19 cellular contexts compared by ENCODE assay signal in genomic region chr13:36841411-36841810, GRCh38. TPM values are rescaled to one million over a fixed set of nuclear protein-coding genes. Genes with fewer than 3 reads are reported as not detected.
DNase-seq lines count a peak whose midpoint lies in the region; ATAC-seq, FAIRE-seq and TF ChIP-seq lines count a peak whose summit lies in the region.
"Had no signal": no experiment of that assay in that cellular context is flagged by ENCODE, and none has a peak within 500 bp of the region (broad histone marks: within the 10 kb centered on the region; RNA-seq: fewer than 3 reads in every experiment).

No MANE protein-coding gene starts in this region.

- H3K9me3 ChIP-seq in HepG2 (ENCODE audit: low read length), result no peaks in the 10 kb centered on the region
- no peaks in the 10 kb centered on the region for H3K9me3 ChIP-seq in right lobe of liver
- H3K9me3 ChIP-seq in fibroblast of lung (ENCODE audit: control insufficient read depth, insufficient read depth, low read depth, low read length), result no peaks in the 10 kb centered on the region
- H3K9me3 ChIP-seq: gastroesophageal sphincter, left ventricle myocardium inferior, suprapubic skin had no signal

- TF ChIP-seq CTCF in HepG2 (CRISPR knock-in tag; IDR thresholded peaks at IDR 0.05) (no peak), right lobe of liver (IDR thresholded peaks at IDR 0.05) (no peak), fibroblast of lung (conservative IDR thresholded peaks at IDR 0.05 in 1 of 2, IDR thresholded peaks at IDR 0.05 in 1 of 2; ENCODE audit: low read depth in 1 of 2, low read length in 2 of 2) (peak in 1 of 2 donors; percentile 9), brain microvascular endothelial cell (IDR thresholded peaks at IDR 0.05; ENCODE audit: low read depth, low read length, missing control alignments) (no peak)

- no TSS peak for BruUV-seq in HepG2 (replicated peaks; lab: Mats Ljungman, UMichigan)

- TF ChIP-seq RAD21 in HepG2 (CRISPR knock-in tag; IDR thresholded peaks at IDR 0.05), result no peak

- TF ChIP-seq POLR2A in HepG2 (IDR thresholded peaks at IDR 0.05; ENCODE audit: insufficient read depth in 1 of 2, low read depth in 2 of 2, low read length in 2 of 2) (no peak), right lobe of liver (IDR thresholded peaks at IDR 0.05) (no peak)

- CTCF ChIA-PET in HepG2 (lab: Yijun Ruan, JAX; ENCODE audit: low intra/inter-chr PET ratio, low total read pairs), result no interaction called here

- H3K4me3 ChIP-seq in HepG2 (replicated peaks in 1 of 3; ENCODE audit: insufficient read depth in 1 of 3, low read depth in 2 of 3, low read length in 3 of 3) (no peak overlapping the region), right lobe of liver (no peak overlapping the region), fibroblast of lung (replicated peaks in 1 of 4; ENCODE audit: control extremely low read depth in 1 of 4, insufficient read depth in 1 of 4, low read depth in 3 of 4, low read length in 4 of 4) (no peak overlapping the region), brain microvascular endothelial cell (ENCODE audit: low read depth, low read length) (no peak overlapping the region)
- H3K4me3 ChIP-seq: gastroesophageal sphincter, GM23338, left ventricle myocardium inferior, suprapubic skin had no signal

- H2AFZ ChIP-seq in HepG2 (ENCODE audit: low read length), result no peak overlapping the region
- no peak overlapping the region for H2AFZ ChIP-seq in fibroblast of lung (ENCODE audit: low read length)
- H2AFZ ChIP-seq: GM23338 had no signal

- no peaks in the 10 kb centered on the region; a peak in 1 of 5 replicates for H3K36me3 ChIP-seq in HepG2 (replicated peaks in 1 of 2; ENCODE audit: control insufficient read depth in 1 of 2, insufficient read depth in 2 of 2, low read length in 2 of 2)
- no peaks in the 10 kb centered on the region for H3K36me3 ChIP-seq in right lobe of liver
- no peaks in the 10 kb centered on the region for H3K36me3 ChIP-seq in fibroblast of lung (ENCODE audit: control insufficient read depth, insufficient read depth, low read length)
- no peaks in the 10 kb centered on the region for H3K36me3 ChIP-seq in brain microvascular endothelial cell (replicated peaks)
- H3K36me3 ChIP-seq: suprapubic skin had no signal

- no peaks in the 10 kb centered on the region for H3K4me1 ChIP-seq in HepG2 (ENCODE audit: insufficient read depth, low read length)
- H3K4me1 ChIP-seq in right lobe of liver, result no peaks in the 10 kb centered on the region
- no peaks in the 10 kb centered on the region for H3K4me1 ChIP-seq in fibroblast of lung (ENCODE audit: control insufficient read depth, extremely low read depth, insufficient read depth, low read length)
- H3K4me1 ChIP-seq: gastroesophageal sphincter, suprapubic skin had no signal

- DNase-seq in HepG2 (ENCODE audit: low spot score) (no peak), right lobe of liver (no peak), OCI-M1 (lab: John Stamatoyannopoulos, UW) (peak; percentile 68), fibroblast of lung (ENCODE audit: low read depth in 2 of 2) (peak; percentile 13 to 19), medulla oblongata (ENCODE audit: extremely low spot score) (no peak), brain microvascular endothelial cell (no peak)
- DNase-seq: activated CD4-positive, alpha-beta T cell treated with anti-CD3 and anti-CD28 coated beads for 4 hours; activated effector memory CD4-positive, alpha-beta T cell treated with Interleukin-2 at 50 U/mL for 16 hours; amygdala; left ventricle myocardium inferior; NCI-H1436; Right ventricle myocardium superior; stimulated activated CD4-positive, alpha-beta T cell treated with anti-CD3 and anti-CD28 coated beads, Interleukin-4, amount 100 ng/mL, for 24 hours; stimulated activated CD8-positive, alpha-beta memory T cell treated with anti-CD3 and anti-CD28 coated beads, Interleukin-4, amount 100 ng/mL, for 48 hours had no signal

- intact Hi-C loops in HepG2 (cut with micrococcal nuclease; ENCODE audit: unreplicated experiment), result no loop called here
- intact Hi-C loops in right lobe of liver (cut with DNase I), result no loop called here

- H3K9ac ChIP-seq in HepG2 (ENCODE audit: insufficient read depth, low read depth, low read length) (no peak overlapping the region), fibroblast of lung (ENCODE audit: insufficient read depth, low read length) (no peak overlapping the region)

- H3K4me2 ChIP-seq in HepG2 (ENCODE audit: low read depth, low read length), result no peak overlapping the region
- no peak overlapping the region for H3K4me2 ChIP-seq in fibroblast of lung (ENCODE audit: extremely low read depth, insufficient read depth, low read length)
- H3K4me2 ChIP-seq: GM23338 had no signal

- in situ Hi-C loops in HepG2 (cut with HindIII; ENCODE audit: extremely low pct_ligation_motif_present, low pct_unique_long_range_greater_than_20kb) (no loop called here), brain microvascular endothelial cell (cut with HindIII; ENCODE audit: low pct_ligation_motif_present, low sequenced_read_pairs) (no loop called here)

- ATAC-seq in HepG2, result no peak
- no peak for ATAC-seq in right lobe of liver
- no peak for ATAC-seq in GM19455 (IDR thresholded peaks at IDR 0.05; ENCODE audit: unreplicated experiment)
- ATAC-seq: gastroesophageal sphincter had no signal

- H4K20me1 ChIP-seq in HepG2 (ENCODE audit: insufficient read depth, low read length), result no peaks in the 10 kb centered on the region
- H4K20me1 ChIP-seq in fibroblast of lung (ENCODE audit: control insufficient read depth, extremely low read depth, insufficient read depth, low read length), result no peaks in the 10 kb centered on the region

- H3K79me2 ChIP-seq in HepG2 (ENCODE audit: insufficient read depth, low read length), result no peaks in the 10 kb centered on the region
- H3K79me2 ChIP-seq in fibroblast of lung (ENCODE audit: control insufficient read depth, insufficient read depth, low read length), result no peaks in the 10 kb centered on the region

- no peaks in the 10 kb centered on the region for H3K27me3 ChIP-seq in HepG2 (ENCODE audit: control insufficient read depth in 1 of 2, insufficient read depth in 2 of 2, low read length in 2 of 2)
- no peaks in the 10 kb centered on the region for H3K27me3 ChIP-seq in right lobe of liver
- no peaks in the 10 kb centered on the region for H3K27me3 ChIP-seq in fibroblast of lung (ENCODE audit: control insufficient read depth, insufficient read depth, low read length)
- no peaks in the 10 kb centered on the region for H3K27me3 ChIP-seq in brain microvascular endothelial cell (replicated peaks)
- H3K27me3 ChIP-seq: gastroesophageal sphincter, suprapubic skin had no signal

- WGBS in HepG2 (ENCODE audit: low lambda C conversion rate), result 96% methylated on average over 5 of the region's 5 CpGs
- WGBS in right lobe of liver (ENCODE audit: insufficient coverage, low coverage, low lambda C conversion rate, missing lambda C conversion rate), result 14% methylated on average over 1 of the region's 5 CpGs

- no peak for FAIRE-seq in HepG2 (lab: Jason Lieb, UNC)
- FAIRE-seq: endometrium had no signal

- POLR2A ChIA-PET in HepG2 (lab: Yijun Ruan, JAX), result no interaction called here

- H3K27ac ChIP-seq in HepG2 (ENCODE audit: extremely low read length, insufficient read depth, low read length) (no peak overlapping the region), right lobe of liver (no peak overlapping the region), fibroblast of lung (ENCODE audit: insufficient read depth, low read length) (no peak overlapping the region), brain microvascular endothelial cell (no peak overlapping the region)
- H3K27ac ChIP-seq: gastroesophageal sphincter, left ventricle myocardium inferior, suprapubic skin had no signal

- TF ChIP-seq EP300 in HepG2 (IDR thresholded peaks at IDR 0.05; ENCODE audit: low read depth in 2 of 2, low read length in 2 of 2) (no peak), HepG2 (CRISPR knock-in tag; IDR thresholded peaks at IDR 0.05; ENCODE audit: borderline replicate concordance) (no peak)

TF ChIP-seq in HepG2, 621 proteins besides CTCF, POLR2A, EP300 and RAD21 (continues in another document):
- no peak for TF ChIP-seq ZFP62 (CRISPR knock-in tag; IDR thresholded peaks at IDR 0.05)
- TF ChIP-seq, protein P1, sequence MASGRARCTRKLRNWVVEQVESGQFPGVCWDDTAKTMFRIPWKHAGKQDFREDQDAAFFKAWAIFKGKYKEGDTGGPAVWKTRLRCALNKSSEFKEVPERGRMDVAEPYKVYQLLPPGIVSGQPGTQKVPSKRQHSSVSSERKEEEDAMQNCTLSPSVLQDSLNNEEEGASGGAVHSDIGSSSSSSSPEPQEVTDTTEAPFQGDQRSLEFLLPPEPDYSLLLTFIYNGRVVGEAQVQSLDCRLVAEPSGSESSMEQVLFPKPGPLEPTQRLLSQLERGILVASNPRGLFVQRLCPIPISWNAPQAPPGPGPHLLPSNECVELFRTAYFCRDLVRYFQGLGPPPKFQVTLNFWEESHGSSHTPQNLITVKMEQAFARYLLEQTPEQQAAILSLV (CRISPR knock-in tag; IDR thresholded peaks at IDR 0.05; ENCODE audit: borderline replicate concordance), result no peak

RNA-seq across cellular contexts. Expression of gene RFXAP, which starts 22.4 kb away (rescaled TPM):
- 1.8 and 4.4 TPM in 2 replicates for total RNA-seq in HepG2 (2016; rRNA removed; fragmentation: Illumina TruSeq; extraction: Trizol)
- 0.40 and 0.53 TPM in 2 replicates for total RNA-seq in HepG2 (2016; cell fraction: cytosol; rRNA removed; fragmentation: Illumina TruSeq; extraction: Trizol; ENCODE audit: low read depth)
- 2.1 and 3.6 TPM in 2 replicates for total RNA-seq in HepG2 (2016; cell fraction: insoluble cytoplasmic fraction; rRNA removed; fragmentation: Illumina TruSeq; extraction: Trizol)
- total RNA-seq in HepG2 (2016; cell fraction: membrane; rRNA removed; fragmentation: Illumina TruSeq; extraction: Trizol), result 3.3 and 3.5 TPM in 2 replicates
- 4.8 and 5.9 TPM in 2 replicates for total RNA-seq in HepG2 (2016; cell fraction: nucleus; rRNA removed; fragmentation: Illumina TruSeq; extraction: Trizol)
- 6.9 and 7.9 TPM in 2 replicates for polyA plus RNA-seq in HepG2 (2011; rRNA removed)
- 3.0 and 4.3 TPM in 2 replicates for polyA plus RNA-seq in HepG2 (2011; cell fraction: cytosol; rRNA removed)
- 5.9 and 7.8 TPM in 2 replicates for polyA plus RNA-seq in HepG2 (2011; cell fraction: nucleus; rRNA removed)
- 8.1 and 9.7 TPM in 2 replicates for polyA plus RNA-seq in HepG2 (2012)
- 0.99 and 2.0 TPM in 2 replicates for polyA plus RNA-seq in HepG2 (2016; cell fraction: cytosol; fragmentation: Illumina TruSeq; extraction: Trizol; ENCODE audit: low read depth)
- 12.7 and 13.6 TPM in 2 replicates for polyA plus RNA-seq in HepG2 (2016; cell fraction: insoluble cytoplasmic fraction; fragmentation: Illumina TruSeq; extraction: Trizol; ENCODE audit: low read depth)
- 4.3 and 5.6 TPM in 2 replicates for polyA plus RNA-seq in HepG2 (2016; cell fraction: membrane; fragmentation: Illumina TruSeq; extraction: Trizol; ENCODE audit: low read depth)
- polyA plus RNA-seq in HepG2 (2016; cell fraction: nucleus; fragmentation: Illumina TruSeq; extraction: Trizol; ENCODE audit: insufficient read depth, low read depth), result 17.8 and 18.4 TPM in 2 replicates
- polyA minus RNA-seq in HepG2 (2011; rRNA and poly(A)+ RNA removed; ENCODE audit: low replicate concordance), result 1.7 and 1.9 TPM in 2 replicates
- 2.0 and 2.9 TPM in 2 replicates for polyA minus RNA-seq in HepG2 (2011; cell fraction: cytosol; rRNA and poly(A)+ RNA removed)
- 8.5 and 10.2 TPM in 2 replicates for polyA minus RNA-seq in HepG2 (2011; cell fraction: nucleus; rRNA and poly(A)+ RNA removed)
- total RNA-seq in right lobe of liver, result 1 to 10 TPM in 3 of 6 experiments, under 1 TPM in 3; 0.50 to 1.6 (median 1.0) TPM
- total RNA-seq in fibroblast of lung, result 1.0 and 1.8 TPM in 2 replicates
- 4.2 and 4.6 TPM in 2 replicates for polyA plus RNA-seq in fibroblast of lung
- 3.9 and 4.4 TPM in 2 replicates for polyA plus RNA-seq in fibroblast of lung (2012)
- 0.67 TPM in 1 of 2 replicates, not detected in the other for polyA minus RNA-seq in fibroblast of lung (ENCODE audit: low replicate concordance)

Comparison
In these comparisons a context has a peak if more than half of its experiments do, and no peak if none do; other contexts are left out.
1. DNase-seq: peak in OCI-M1 (single experiment) and fibroblast of lung (2 of 2); none in HepG2 (single experiment), right lobe of liver (0 of 3), medulla oblongata (single experiment) and brain microvascular endothelial cell (single experiment).